24 cellular contexts compared by ENCODE assay signal in genomic region chr11:27193434-27194225, GRCh38.
"Had no signal": no experiment of that assay in that cellular context is flagged by ENCODE, and none has a peak within 500 bp of the region (broad histone marks: within the 10 kb centered on the region; RNA-seq: fewer than 3 reads in every experiment).

No MANE protein-coding gene starts in this region.

- H3K27ac Mint-ChIP-seq: dendritic cell treated with granulocyte-macrophage colony-stimulating factor and Interleukin-4, amounts not matched to agents 40 ng/mL and 50 ng/mL, for 4 days; mesothelial cell of epicardium; naive thymus-derived CD4-positive, alpha-beta T cell; nephron progenitor cell; stimulated activated naive B cell treated with anti-CD40 and anti-IgM and Interleukin-4, amounts not matched to agents 10 μg/mL and 1 μg/mL and 100 μg/mL, for 72 hours; stimulated activated naive CD8-positive, alpha-beta T cell treated with anti-CD3 and anti-CD28 coated beads, Interleukin-15, Interleukin-2, amounts not matched to agents 100 ng/mL and 50 ng/mL, for 24 hours had no signal

- H3K27ac ChIP-seq: colonic mucosa, left lung, ovary, psoas muscle, sigmoid colon, transverse colon, upper lobe of right lung, uterus had no signal

- H3K4me1 ChIP-seq: left lung, upper lobe of right lung had no signal

- ATAC-seq: left lung; mucosa of descending colon; naive thymus-derived CD4-positive, alpha-beta T cell; psoas muscle; right cardiac atrium; stimulated activated naive B cell treated with anti-CD40 and anti-IgM and Interleukin-4, amounts not matched to agents 10 μg/mL and 1 μg/mL and 100 μg/mL, for 72 hours; upper lobe of right lung had no signal

- H3K4me3 Mint-ChIP-seq: dendritic cell treated with granulocyte-macrophage colony-stimulating factor and Interleukin-4, amounts not matched to agents 40 ng/mL and 50 ng/mL, for 4 days; mesothelial cell of epicardium; naive thymus-derived CD4-positive, alpha-beta T cell; nephron progenitor cell; stimulated activated naive B cell treated with anti-CD40 and anti-IgM and Interleukin-4, amounts not matched to agents 10 μg/mL and 1 μg/mL and 100 μg/mL, for 72 hours; stimulated activated naive CD8-positive, alpha-beta T cell treated with anti-CD3 and anti-CD28 coated beads, Interleukin-15, Interleukin-2, amounts not matched to agents 100 ng/mL and 50 ng/mL, for 24 hours had no signal

- H3K36me3 ChIP-seq: colonic mucosa, left lung, ovary, sigmoid colon, transverse colon, upper lobe of right lung, uterus had no signal

- H3K9me3 ChIP-seq: colonic mucosa, left lung, mucosa of descending colon, ovary, psoas muscle, sigmoid colon, transverse colon, upper lobe of right lung, uterus had no signal

- H3K27me3 ChIP-seq: colonic mucosa, ovary, sigmoid colon, transverse colon, uterus had no signal

- DNase-seq: colonic mucosa; effector CD8-positive, alpha-beta T cell; head of caudate nucleus; kidney; left lung; mesenchymal stem cell; mucosa of descending colon; naive thymus-derived CD4-positive, alpha-beta T cell; nephron progenitor cell; occipital lobe; ovary; posterior cingulate gyrus; psoas muscle; right cardiac atrium; sigmoid colon; stimulated activated CD4-positive, alpha-beta T cell treated with anti-CD3 and anti-CD28 coated beads, Interleukin-15, amount 100 ng/mL, for 24 hours; stimulated activated CD4-positive, alpha-beta T cell treated with anti-CD3 and anti-CD28 coated beads, Interleukin-2, amount 100 ng/mL, for 48 hours; stimulated activated naive B cell treated with anti-CD40 and anti-IgM and Interleukin-4, amounts not matched to agents 10 μg/mL and 1 μg/mL and 100 μg/mL, for 72 hours; transverse colon; upper lobe of right lung; uterus had no signal

- H3K9me3 Mint-ChIP-seq: dendritic cell treated with granulocyte-macrophage colony-stimulating factor and Interleukin-4, amounts not matched to agents 40 ng/mL and 50 ng/mL, for 4 days; mesothelial cell of epicardium; naive thymus-derived CD4-positive, alpha-beta T cell; nephron progenitor cell; stimulated activated naive B cell treated with anti-CD40 and anti-IgM and Interleukin-4, amounts not matched to agents 10 μg/mL and 1 μg/mL and 100 μg/mL, for 72 hours; stimulated activated naive CD8-positive, alpha-beta T cell treated with anti-CD3 and anti-CD28 coated beads, Interleukin-15, Interleukin-2, amounts not matched to agents 100 ng/mL and 50 ng/mL, for 24 hours had no signal

- H3K36me3 Mint-ChIP-seq: mesothelial cell of epicardium; naive thymus-derived CD4-positive, alpha-beta T cell; stimulated activated naive B cell treated with anti-CD40 and anti-IgM and Interleukin-4, amounts not matched to agents 10 μg/mL and 1 μg/mL and 100 μg/mL, for 72 hours had no signal

- H3K4me3 ChIP-seq: colonic mucosa, left lung, mucosa of descending colon, ovary, psoas muscle, sigmoid colon, transverse colon, upper lobe of right lung, uterus had no signal

- H3K4me1 Mint-ChIP-seq: naive thymus-derived CD4-positive, alpha-beta T cell; stimulated activated naive B cell treated with anti-CD40 and anti-IgM and Interleukin-4, amounts not matched to agents 10 μg/mL and 1 μg/mL and 100 μg/mL, for 72 hours had no signal
